14 cellular contexts compared by ENCODE assay signal in genomic region chrX:107773906-107774435, GRCh38. TPM values are rescaled to one million over a fixed set of nuclear protein-coding genes. Genes with fewer than 3 reads are reported as not detected.
DNase-seq lines count a peak whose midpoint lies in the region; ATAC-seq and TF ChIP-seq lines count a peak whose summit lies in the region.
"Had no signal": no experiment of that assay in that cellular context is flagged by ENCODE, and none has a peak within 500 bp of the region (broad histone marks: within the 10 kb centered on the region; RNA-seq: fewer than 3 reads in every experiment).

No MANE protein-coding gene starts in this region.

- peaks cover 29% of the 10 kb centered on the region for H3K4me1 Mint-ChIP-seq in activated naive CD8-positive, alpha-beta T cell (ENCODE audit: low read depth)
- peaks cover 12% of the 10 kb centered on the region for H3K4me1 Mint-ChIP-seq in activated naive CD8-positive, alpha-beta T cell treated with anti-CD3 and anti-CD28 coated beads, Interleukin-2, amount 50 U/mL, for 24 hours
- H3K4me1 Mint-ChIP-seq in neural crest cell: peaks cover 12% of the 10 kb centered on the region

- peaks cover 0 to 27% of the 10 kb centered on the region in 2 donors for H3K27me3 ChIP-seq in tibial nerve
- H3K27me3 ChIP-seq: testis had no signal

- no peaks in the 10 kb centered on the region for H3K27me3 Mint-ChIP-seq in activated naive CD8-positive, alpha-beta T cell
- no peaks in the 10 kb centered on the region for H3K27me3 Mint-ChIP-seq in activated naive CD8-positive, alpha-beta T cell treated with anti-CD3 and anti-CD28 coated beads, Interleukin-2, amount 50 U/mL, for 24 hours
- peaks cover 55% of the 10 kb centered on the region for H3K27me3 Mint-ChIP-seq in neural crest cell (ENCODE audit: low read depth)

- H3K27ac Mint-ChIP-seq in activated naive CD8-positive, alpha-beta T cell: peak overlapping the region; percentile 68
- no peak overlapping the region for H3K27ac Mint-ChIP-seq in activated naive CD8-positive, alpha-beta T cell treated with anti-CD3 and anti-CD28 coated beads, Interleukin-2, amount 50 U/mL, for 24 hours
- H3K27ac Mint-ChIP-seq in neural crest cell (ENCODE audit: unreplicated experiment): no peak overlapping the region

- H3K9me3 Mint-ChIP-seq in activated naive CD8-positive, alpha-beta T cell (ENCODE audit: low read depth): no peaks in the 10 kb centered on the region
- H3K9me3 Mint-ChIP-seq in activated naive CD8-positive, alpha-beta T cell treated with anti-CD3 and anti-CD28 coated beads, Interleukin-2, amount 50 U/mL, for 24 hours: no peaks in the 10 kb centered on the region
- H3K9me3 Mint-ChIP-seq in neural crest cell: no peaks in the 10 kb centered on the region

- ATAC-seq in activated naive CD8-positive, alpha-beta T cell treated with anti-CD3 and anti-CD28 coated beads, Interleukin-2, amount 50 U/mL, for 24 hours: no peak
- ATAC-seq in GM19467 (IDR thresholded peaks at IDR 0.05; ENCODE audit: unreplicated experiment): no peak
- ATAC-seq: left colon had no signal

- no peaks in the 10 kb centered on the region for H3K9me3 ChIP-seq in tibial nerve
- H3K9me3 ChIP-seq: testis had no signal

- H3K36me3 Mint-ChIP-seq in activated naive CD8-positive, alpha-beta T cell: no peaks in the 10 kb centered on the region
- no peaks in the 10 kb centered on the region for H3K36me3 Mint-ChIP-seq in activated naive CD8-positive, alpha-beta T cell treated with anti-CD3 and anti-CD28 coated beads, Interleukin-2, amount 50 U/mL, for 24 hours (ENCODE audit: low read depth)
- no peaks in the 10 kb centered on the region for H3K36me3 Mint-ChIP-seq in neural crest cell (ENCODE audit: low read depth)

- no peak for TF ChIP-seq EP300 in tibial nerve (IDR thresholded peaks at IDR 0.05)

- no peak for TF ChIP-seq POLR2A in tibial nerve (IDR thresholded peaks at IDR 0.05)

- DNase-seq in activated naive CD8-positive, alpha-beta T cell treated with anti-CD3 and anti-CD28 coated beads, Interleukin-2, amount 50 U/mL, for 24 hours: no peak
- DNase-seq in epithelial cell of proximal tubule (ENCODE audit: low read depth): no peak
- no peak for DNase-seq in neural crest cell (ENCODE audit: low read depth, low spot score)
- no peak for DNase-seq in tibial nerve (ENCODE audit: low spot score in 2 of 2)
- no peak for DNase-seq in T-helper 2 cell
- no peak for DNase-seq in OCI-M1 (lab: John Stamatoyannopoulos, UW)
- DNase-seq: activated gamma-delta T cell treated with Interleukin-2 at 50 U/mL for 16 hours, left colon, testis had no signal

- TF ChIP-seq CTCF in epithelial cell of proximal tubule (conservative IDR thresholded peaks at IDR 0.05; ENCODE audit: low read depth, low read length) (no peak), neural crest cell (conservative IDR thresholded peaks at IDR 0.05) (no peak), tibial nerve (IDR thresholded peaks at IDR 0.05) (no peak)

- peak overlapping the region; percentile 44 for H3K4me3 Mint-ChIP-seq in activated naive CD8-positive, alpha-beta T cell
- H3K4me3 Mint-ChIP-seq in activated naive CD8-positive, alpha-beta T cell treated with anti-CD3 and anti-CD28 coated beads, Interleukin-2, amount 50 U/mL, for 24 hours: no peak overlapping the region
- peak overlapping the region; percentile 27 for H3K4me3 Mint-ChIP-seq in neural crest cell

- peak overlapping the region; percentile 63 for H3K4me3 ChIP-seq in epithelial cell of proximal tubule (ENCODE audit: low read depth, low read length)
- H3K4me3 ChIP-seq in tibial nerve: peak overlapping the region; percentile 48 to 69 (median 54)

- H3K4me1 ChIP-seq in tibial nerve: peaks cover 0 to 12% (median 0%) of the 10 kb centered on the region in 4 donors
- H3K4me1 ChIP-seq: testis had no signal

- peaks cover 0 to 6% (median 0%) of the 10 kb centered on the region in 3 donors for H3K36me3 ChIP-seq in tibial nerve

- 74 to 79% methylated on average over 7 to 9 of the region's 9 CpGs for WGBS in tibial nerve, 2 donors

- peak overlapping the region; percentile 80 to 96 (median 88) for H3K27ac ChIP-seq in tibial nerve
- H3K27ac ChIP-seq: HL-60, testis had no signal

RNA-seq across cellular contexts. Expression of gene TSC22D3, which starts 1.6 kb away (rescaled TPM):
- total RNA-seq in epithelial cell of proximal tubule: 18.7 and 32.9 TPM in 2 replicates
- 22.3 and 23.2 TPM in 2 replicates for total RNA-seq in neural crest cell
- total RNA-seq in tibial nerve: 1,000 to 10,000 TPM; 1,744 to 2,802 (median 2,261) TPM

RNA-seq across cellular contexts. Expression of gene NCBP2L, which starts 3.6 kb away (rescaled TPM):
- not detected in 2 replicates for total RNA-seq in epithelial cell of proximal tubule
- total RNA-seq in neural crest cell: not detected in 2 replicates
- not detected for total RNA-seq in tibial nerve
- total RNA-seq: left colon, M059J, posterior vena cava, testis had no signal

RNA-seq across cellular contexts. Expression of gene MID2, which starts 51.7 kb away (rescaled TPM):
- total RNA-seq in epithelial cell of proximal tubule (6.1 and 11.0 TPM in 2 replicates), neural crest cell (5.1 and 5.5 TPM in 2 replicates), tibial nerve (10 to 100 TPM; 17.1 to 31.0 (median 20.0) TPM)

Comparison
In these comparisons a context has a peak if more than half of its experiments do, and no peak if none do; other contexts are left out.
1. RNA of gene TSC22D3, which starts 1.6 kb away (total RNA-seq): 1,744 to 2,802 TPM in tibial nerve; 18.7 to 32.9 TPM in epithelial cell of proximal tubule and 22.3 to 23.2 TPM in neural crest cell; every median in the first group is over 10 times any median in the second.